16 cellular contexts compared by ENCODE assay signal in the genomic region with DNA sequence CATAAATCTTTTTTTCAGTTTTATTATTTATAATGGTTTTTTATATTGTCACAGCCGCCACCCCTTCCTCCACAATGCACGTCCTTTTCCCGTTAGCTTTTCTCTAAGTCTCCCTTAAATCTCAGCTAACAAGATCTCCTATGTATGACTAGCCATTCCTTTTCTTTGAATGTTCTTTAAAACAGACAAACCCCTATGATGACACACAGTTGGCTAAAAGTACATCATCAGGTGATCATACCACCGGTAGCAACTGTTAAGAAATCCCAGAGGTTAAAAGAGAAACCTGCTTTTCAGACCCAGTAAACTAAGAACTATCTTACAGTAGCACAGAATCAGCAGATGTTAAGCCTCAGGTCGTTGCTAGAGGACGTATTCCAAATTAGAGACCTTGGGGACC. TPM values are rescaled to one million over a fixed set of nuclear protein-coding genes. Genes with fewer than 3 reads are reported as not detected.
A peak's percentile ranks its signal among the peaks of the same experiment; 100 is the strongest.
DNase-seq lines count a peak whose midpoint lies in the region; ATAC-seq and TF ChIP-seq lines count a peak whose summit lies in the region.
"Had no signal": no experiment of that assay in that cellular context is flagged by ENCODE, and none has a peak within 500 bp of the region (broad histone marks: within the 10 kb centered on the region; RNA-seq: fewer than 3 reads in every experiment).

No MANE protein-coding gene starts in this region.

- H3K36me3 Mint-ChIP-seq in nephron progenitor cell (ENCODE audit: low read depth) (no peaks in the 10 kb centered on the region), T-cell (no peaks in the 10 kb centered on the region)
- H3K36me3 Mint-ChIP-seq: CD8-positive, alpha-beta T cell had no signal

- DNase-seq in NCI-H1092 treated with DMSO at 0.1 percent for 48 hours (lab: John Stamatoyannopoulos, UW) (peak; percentile 68), NCI-H1092 (lab: John Stamatoyannopoulos, UW) (no peak), NCI-H82 treated with DMSO at 0.1 percent for 48 hours (lab: John Stamatoyannopoulos, UW; ENCODE audit: unreplicated experiment) (peak; percentile 97), epithelial cell of esophagus (ENCODE audit: low read depth) (peak; percentile 86), nephron progenitor cell (no peak), T-cell (no peak)
- no peak for DNase-seq in stimulated activated CD4-positive, alpha-beta T cell treated with anti-CD3 and anti-CD28 coated beads, Interleukin-4, amount 100 ng/mL, for 24 hours
- DNase-seq: CD8-positive, alpha-beta T cell; HCEC 1CT; NCI-H2081 treated with DMSO at 0.1 percent for 48 hours; NCI-H526; Right ventricle myocardium superior had no signal

- TF ChIP-seq CTCF in epithelial cell of esophagus (IDR thresholded peaks at IDR 0.05; ENCODE audit: insufficient read depth, low read depth, low read length, missing control alignments) (no peak), nephron progenitor cell (IDR thresholded peaks at IDR 0.05) (no peak)

- H3K27me3 Mint-ChIP-seq in nephron progenitor cell (ENCODE audit: low read depth, poor library complexity) (no peaks in the 10 kb centered on the region), T-cell (peaks cover 25% of the 10 kb centered on the region in 2 donors)

- no peak overlapping the region for H3K4me3 ChIP-seq in epithelial cell of esophagus (ENCODE audit: low read length)
- H3K4me3 ChIP-seq: K562 had no signal

- ATAC-seq in GM19452 (IDR thresholded peaks at IDR 0.05; ENCODE audit: unreplicated experiment) (no peak), T-cell (replicated peaks in 1 of 4) (no peak)
- ATAC-seq: CD8-positive, alpha-beta T cell; K562; Panc1 had no signal

- H3K4me3 Mint-ChIP-seq in nephron progenitor cell: no peak overlapping the region
- no peak overlapping the region for H3K4me3 Mint-ChIP-seq in T-cell
- H3K4me3 Mint-ChIP-seq: B cell; CD8-positive, alpha-beta T cell had no signal

- CTCF ChIA-PET in T-cell (lab: Charles Lee): no interaction called here

- H3K4me1 Mint-ChIP-seq in nephron progenitor cell (peaks cover 8% of the 10 kb centered on the region), T-cell (no peaks in the 10 kb centered on the region)
- H3K4me1 Mint-ChIP-seq: B cell had no signal

- peak overlapping the region; percentile 66 for H3K27ac Mint-ChIP-seq in nephron progenitor cell
- no peak overlapping the region for H3K27ac Mint-ChIP-seq in T-cell
- H3K27ac Mint-ChIP-seq: B cell; CD8-positive, alpha-beta T cell had no signal

- peaks cover 3% of the 10 kb centered on the region for H3K9me3 Mint-ChIP-seq in nephron progenitor cell
- H3K9me3 Mint-ChIP-seq in T-cell: peaks cover 0 to 4% (median 0%) of the 10 kb centered on the region in 3 donors
- H3K9me3 Mint-ChIP-seq: CD8-positive, alpha-beta T cell had no signal

- POLR2A ChIA-PET in T-cell (lab: Charles Lee): interaction anchor here in 1 of 2 donors (0.6 kb wide), 1 partner anchor 99 kb away, joined by 4 read pairs; no protein-coding TSS in a partner anchor

RNA-seq across cellular contexts. Expression of a gene that starts 37.6 kb away (rescaled TPM):
- 10 to 100 TPM; 13.6 to 21.2 (median 16.2) TPM for total RNA-seq in T-cell

Comparison
In these comparisons a context has a peak if more than half of its experiments do, and no peak if none do; other contexts are left out.
1. DNase-seq: peak in NCI-H1092 treated with DMSO at 0.1 percent for 48 hours (single experiment), NCI-H82 treated with DMSO at 0.1 percent for 48 hours (single experiment) and epithelial cell of esophagus (single experiment); none in NCI-H1092 (single experiment), nephron progenitor cell (single experiment), stimulated activated CD4-positive, alpha-beta T cell treated with anti-CD3 and anti-CD28 coated beads, Interleukin-4, amount 100 ng/mL, for 24 hours (single experiment) and T-cell (0 of 34).